18 cellular contexts compared by ENCODE assay signal in the genomic region with DNA sequence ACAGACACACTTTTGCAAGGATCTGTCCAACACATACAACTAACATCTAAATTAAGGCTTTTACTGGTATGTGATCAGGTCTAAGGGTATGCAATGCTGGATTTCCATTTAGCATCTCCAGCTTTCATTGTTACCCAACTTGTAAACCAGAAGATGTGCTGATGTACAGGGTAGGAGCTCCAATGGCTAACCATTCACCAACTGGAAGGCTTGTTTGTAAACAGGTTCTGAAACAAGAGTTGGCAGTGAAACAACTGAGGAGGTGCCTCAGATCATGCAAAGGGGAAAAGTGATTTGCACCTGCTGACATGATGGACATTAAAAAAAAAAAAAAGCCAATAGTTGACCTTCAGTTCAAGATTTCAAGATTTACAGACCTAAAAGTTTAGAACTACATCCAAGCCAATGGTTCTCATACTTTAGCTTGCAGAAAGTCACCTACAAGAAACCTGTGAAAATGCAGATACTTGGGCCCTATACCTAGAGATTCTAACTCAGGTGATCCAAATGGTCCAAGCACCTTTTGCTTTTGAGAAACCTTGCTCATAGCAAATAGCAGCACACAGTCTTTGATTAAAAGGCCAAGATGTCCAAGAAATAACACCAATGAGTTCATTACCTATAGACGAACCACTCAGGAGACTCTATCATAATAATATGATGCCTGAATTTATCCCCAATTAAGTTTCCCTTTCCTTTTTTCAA.
DNase-seq lines count a peak whose midpoint lies in the region; ATAC-seq and TF ChIP-seq lines count a peak whose summit lies in the region.
"Had no signal": no experiment of that assay in that cellular context is flagged by ENCODE, and none has a peak within 500 bp of the region (broad histone marks: within the 10 kb centered on the region; RNA-seq: fewer than 3 reads in every experiment).

No MANE protein-coding gene starts in this region.

- peaks cover 3% of the 10 kb centered on the region for H3K9me3 Mint-ChIP-seq in activated CD4-positive, alpha-beta T cell treated with anti-CD3 and anti-CD28 coated beads, Interleukin-2, amount 10 ng/mL, durations not matched to agents 24 days and 14 days
- H3K9me3 Mint-ChIP-seq: CD14-positive monocyte; CD4-positive, alpha-beta memory T cell; CD4-positive, CD25-positive, alpha-beta regulatory T cell; CD8-positive, alpha-beta memory T cell had no signal

- peaks cover 8% of the 10 kb centered on the region; the same call in 1 of the 2 replicates for H4K20me1 ChIP-seq in GM23248 (ENCODE audit: insufficient read depth)
- H4K20me1 ChIP-seq: BLaER1 had no signal

- H3K27ac Mint-ChIP-seq in activated CD4-positive, alpha-beta T cell treated with anti-CD3 and anti-CD28 coated beads, Interleukin-2, amount 10 ng/mL, durations not matched to agents 24 days and 14 days = no peak overlapping the region
- H3K27ac Mint-ChIP-seq: CD14-positive monocyte; CD8-positive, alpha-beta memory T cell had no signal

- peaks cover 86% of the 10 kb centered on the region for H3K36me3 ChIP-seq in GM23248 (ENCODE audit: low read depth)
- H3K36me3 ChIP-seq: BE2C, BLaER1 had no signal

- no peak overlapping the region for H3K4me3 ChIP-seq in GM23248
- H3K4me3 ChIP-seq: BLaER1 had no signal

- H3K4me1 ChIP-seq in GM23248 (ENCODE audit: insufficient read depth) = peaks cover 32% of the 10 kb centered on the region
- H3K4me1 ChIP-seq: BE2C had no signal

- in situ Hi-C loops in GM23248 (cut with MboI) = no loop called here

- no peaks in the 10 kb centered on the region for H3K27me3 Mint-ChIP-seq in activated CD4-positive, alpha-beta T cell treated with anti-CD3 and anti-CD28 coated beads, Interleukin-2, amount 10 ng/mL, durations not matched to agents 24 days and 14 days
- H3K27me3 Mint-ChIP-seq: CD4-positive, alpha-beta memory T cell; CD4-positive, CD25-positive, alpha-beta regulatory T cell; CD8-positive, alpha-beta memory T cell had no signal

- H3K4me2 ChIP-seq in GM23248 (ENCODE audit: unreplicated experiment) = no peak overlapping the region
- H3K4me2 ChIP-seq: BLaER1 had no signal

- WGBS in GM23248 (ENCODE audit: low coverage in 1 of 2, low lambda C conversion rate in 2 of 2, missing lambda C conversion rate in 2 of 2), 2 experiments = 95 to 100% methylated on average over 1 of the region's 1 CpG

- peak; percentile 48 for DNase-seq in activated CD4-positive, alpha-beta T cell treated with anti-CD3 and anti-CD28 coated beads, Interleukin-2, amount 10 ng/mL, durations not matched to agents 24 days and 14 days
- DNase-seq in activated CD4-positive, alpha-beta T cell treated with anti-CD3 and anti-CD28 coated beads for 4 hours = no peak
- DNase-seq in GM23248 = no peak
- DNase-seq in HuH-7 (ENCODE audit: low spot score) = no peak
- DNase-seq: 8988T; ACHN; BE2C; C1 segment of cervical spinal cord; CD4-positive, alpha-beta memory T cell; CD4-positive, CD25-positive, alpha-beta regulatory T cell; CD8-positive, alpha-beta memory T cell; COR-L47; DMS79 treated with DMSO at 0.1 percent for 48 hours; GF-D8 had no signal

- peaks cover 16% of the 10 kb centered on the region for H3K4me1 Mint-ChIP-seq in activated CD4-positive, alpha-beta T cell treated with anti-CD3 and anti-CD28 coated beads, Interleukin-2, amount 10 ng/mL, durations not matched to agents 24 days and 14 days
- H3K4me1 Mint-ChIP-seq: CD4-positive, alpha-beta memory T cell; CD8-positive, alpha-beta memory T cell had no signal

- intact Hi-C loops in activated CD4-positive, alpha-beta T cell treated with anti-CD3 and anti-CD28 coated beads, Interleukin-2, amount 10 ng/mL, durations not matched to agents 24 days and 14 days (cut with micrococcal nuclease) = no loop called here

- H3K4me3 Mint-ChIP-seq in activated CD4-positive, alpha-beta T cell treated with anti-CD3 and anti-CD28 coated beads, Interleukin-2, amount 10 ng/mL, durations not matched to agents 24 days and 14 days = no peak overlapping the region
- H3K4me3 Mint-ChIP-seq: CD14-positive monocyte; CD4-positive, alpha-beta memory T cell; CD4-positive, CD25-positive, alpha-beta regulatory T cell; CD8-positive, alpha-beta memory T cell had no signal

- peaks cover 74% of the 10 kb centered on the region for H3K79me2 ChIP-seq in GM23248 (ENCODE audit: insufficient read depth)

- TF ChIP-seq CTCF in 22Rv1 (IDR thresholded peaks at IDR 0.05) = no peak

- H3K9ac ChIP-seq in GM23248 = no peak overlapping the region
- H3K9ac ChIP-seq: BLaER1 had no signal

- peaks cover 46% of the 10 kb centered on the region for H3K36me3 Mint-ChIP-seq in activated CD4-positive, alpha-beta T cell treated with anti-CD3 and anti-CD28 coated beads, Interleukin-2, amount 10 ng/mL, durations not matched to agents 24 days and 14 days (ENCODE audit: low read depth)

- H3K9me2 ChIP-seq in GM23248 (ENCODE audit: insufficient read depth) = no peaks in the 10 kb centered on the region

- no peaks in the 10 kb centered on the region for H3K27me3 ChIP-seq in GM23248 (replicated peaks; ENCODE audit: insufficient read depth)
- H3K27me3 ChIP-seq: BE2C, BLaER1 had no signal

- no peaks in the 10 kb centered on the region for H3K9me3 ChIP-seq in GM23248 (ENCODE audit: low read depth)
- H3K9me3 ChIP-seq: BE2C, BLaER1 had no signal

- H3K27ac ChIP-seq in 22Rv1 (peak overlapping the region; percentile 69; the same call in 1 of the 2 replicates), GM23248 (peak overlapping the region; percentile 58)
- H3K27ac ChIP-seq: BLaER1 had no signal

- peaks cover 99% of the 10 kb centered on the region for H3F3A ChIP-seq in GM23248 (ENCODE audit: insufficient read depth)

- no peak overlapping the region for H2AFZ ChIP-seq in GM23248

- no peak for ATAC-seq in GM18520 (IDR thresholded peaks at IDR 0.05; ENCODE audit: unreplicated experiment)
